Comparison of ENCODE assay signal across 1 cellular context in genomic region chr22:25420471-25420924, GRCh38.
TF ChIP-seq lines count a peak whose summit lies in the region.

No MANE protein-coding gene starts in this region.

TF ChIP-seq in GM23338, 12 proteins besides CTCF, POLR2A, EP300 and RAD21 (continued from another document):
- TF ChIP-seq REST (IDR thresholded peaks at IDR 0.05; ENCODE audit: unreplicated experiment) = no peak
